Comparison of ENCODE assay signal across 11 cellular contexts in genomic region chr11:60455531-60456042, GRCh38. TPM values are rescaled to one million over a fixed set of nuclear protein-coding genes. Genes with fewer than 3 reads are reported as not detected.
DNase-seq lines count a peak whose midpoint lies in the region; ATAC-seq, FAIRE-seq and TF ChIP-seq lines count a peak whose summit lies in the region.
"Had no signal": no experiment of that assay in that cellular context is flagged by ENCODE, and none has a peak within 500 bp of the region (broad histone marks: within the 10 kb centered on the region; RNA-seq: fewer than 3 reads in every experiment).

Gene MS4A1, plus strand, starts transcription at chr11:60455847. Its CDS starts 6,528 bp downstream, at chr11:60462375.

- DNase-seq in GM10266 (ENCODE audit: extremely low spot score) (peak; percentile 80), OCI-LY7 (ENCODE audit: low spot score) (peak; percentile 100), testis (no peak), NCI-H1930 (lab: John Stamatoyannopoulos, UW) (no peak), HTR-8/SVneo (ENCODE audit: insufficient read length, low spot score) (no peak)
- no peak for DNase-seq in stimulated activated CD4-positive, alpha-beta T cell treated with anti-CD3 and anti-CD28 coated beads, Interleukin-1b, Interleukin-23, amount 100 ng/mL, for 48 hours
- DNase-seq: activated naive CD4-positive, alpha-beta T cell treated with anti-CD3 and anti-CD28 coated beads, Interleukin-2, amount 50 U/mL, for 16 hours had no signal

- no peak for TF ChIP-seq CTCF in GM10266 (IDR thresholded peaks at IDR 0.05; ENCODE audit: control insufficient read depth, insufficient read depth, low read depth, missing control alignments)
- TF ChIP-seq CTCF in OCI-LY7 (conservative IDR thresholded peaks at IDR 0.05; ENCODE audit: low read length), result no peak
- TF ChIP-seq CTCF in testis (IDR thresholded peaks at IDR 0.05), result no peak

- intact Hi-C loops in OCI-LY7 (cut with micrococcal nuclease; ENCODE audit: unreplicated experiment), result loop anchor here (1.0 to 2.0 kb wide), 5 partner anchors 22 to 1183 kb away; partner anchors contain the start of gene MS4A7
- intact Hi-C loops in testis (cut with DNase I; ENCODE audit: low total_unique reads), result no loop called here

- no TSS peak for BruUV-seq in OCI-LY7 (replicated peaks; lab: Mats Ljungman, UMichigan)

- no peak for FAIRE-seq in HTR-8/SVneo (lab: Jason Lieb, UNC)

- 61 to 70% methylated on average over 4 of the region's 4 CpGs for WGBS in testis, 2 donors

- H3K79me2 ChIP-seq in OCI-LY7 (ENCODE audit: insufficient read depth, low read depth, low read length), result peaks cover 50% of the 10 kb centered on the region

- POLR2A ChIA-PET in OCI-LY7 (lab: Charles Lee), result interaction anchor here (0.6 to 7.5 kb wide), 14 partner anchors 14 to 786 kb away, joined by 3 to 123 read pairs (median 10); partner anchors contain the start of gene MS4A7

- peak within 1 kb of the TSS; percentile 72 for H2AFZ ChIP-seq in OCI-LY7 (ENCODE audit: low read length)

- TF ChIP-seq POLR2A in testis (IDR thresholded peaks at IDR 0.05), result no peak

- H3K27ac ChIP-seq in OCI-LY7 (ENCODE audit: low read depth, low read length, poor library complexity, severe bottlenecking) (peak within 1 kb of the TSS; percentile 100), testis (no peak within 1 kb of the TSS)
- H3K27ac ChIP-seq: thoracic aorta had no signal

- peaks cover 49% of the 10 kb centered on the region for H3K4me1 ChIP-seq in OCI-LY7 (ENCODE audit: insufficient read depth, low read length, poor library complexity, severe bottlenecking)
- no peaks in the 10 kb centered on the region for H3K4me1 ChIP-seq in testis

- H3K4me3 ChIP-seq in OCI-LY7 (ENCODE audit: low read depth, low read length, poor library complexity, severe bottlenecking), result peak within 1 kb of the TSS; percentile 84
- H3K4me3 ChIP-seq in testis, result no peak within 1 kb of the TSS
- H3K4me3 ChIP-seq: skin epidermis, thoracic aorta had no signal

- ATAC-seq in GM19324 (IDR thresholded peaks at IDR 0.05; ENCODE audit: low FRiP score, unreplicated experiment) (peak; percentile 92), HG02885 (IDR thresholded peaks at IDR 0.05; ENCODE audit: poor library complexity, unreplicated experiment) (peak; percentile 88)

- H3K9me2 ChIP-seq in OCI-LY7 (ENCODE audit: insufficient read depth, low read length), result no peaks in the 10 kb centered on the region

- CTCF ChIA-PET in OCI-LY7 (lab: Charles Lee; ENCODE audit: unreplicated experiment), result interaction anchor here (1.0 to 3.7 kb wide), 3 partner anchors 28 to 92 kb away, joined by 3 to 26 read pairs (median 15); no protein-coding TSS in a partner anchor

- peaks cover 27% of the 10 kb centered on the region for H4K20me1 ChIP-seq in OCI-LY7 (ENCODE audit: insufficient read depth, low read length)

- no peaks in the 10 kb centered on the region for H3K27me3 ChIP-seq in testis

- H3K4me2 ChIP-seq in OCI-LY7 (ENCODE audit: low read length), result peak within 1 kb of the TSS; percentile 92

- H3K9me3 ChIP-seq in OCI-LY7 (ENCODE audit: low read length), result peaks cover 12% of the 10 kb centered on the region; the same call in 1 of the 2 replicates
- no peaks in the 10 kb centered on the region for H3K9me3 ChIP-seq in testis
- H3K9me3 ChIP-seq: thoracic aorta had no signal

- peaks cover 56% of the 10 kb centered on the region for H3K36me3 ChIP-seq in OCI-LY7 (ENCODE audit: insufficient read depth, low read length)
- no peaks in the 10 kb centered on the region for H3K36me3 ChIP-seq in testis (ENCODE audit: low read depth, missing control alignments)
- H3K36me3 ChIP-seq: thoracic aorta had no signal

RNA-seq across cellular contexts. Expression of gene MS4A1, which starts in this region (rescaled TPM):
- total RNA-seq in OCI-LY7 (2014; rRNA removed; shearing (Covaris generic)), result 435 and 488 TPM in 2 replicates
- total RNA-seq in OCI-LY7 (2022) (559 and 603 TPM in 2 replicates), testis (1 to 10 TPM in 1 of 2 donors, under 1 TPM in 1; 0.43 to 4.0 TPM)
- 2.8 TPM for polyA plus RNA-seq in testis (ENCODE audit: insufficient read depth, low read depth, low replicate concordance)

Comparison
In these comparisons a context has a peak if more than half of its experiments do, and no peak if none do; other contexts are left out.
1. RNA of gene MS4A1 (total RNA-seq): 435 to 603 TPM in OCI-LY7; 0.43 to 4.0 TPM in testis; every median in the first group is over 10 times any median in the second.
2. DNase-seq: peak in GM10266 (single experiment) and OCI-LY7 (single experiment); none in stimulated activated CD4-positive, alpha-beta T cell treated with anti-CD3 and anti-CD28 coated beads, Interleukin-1b, Interleukin-23, amount 100 ng/mL, for 48 hours (single experiment), testis (single experiment), NCI-H1930 (0 of 2) and HTR-8/SVneo (single experiment).